Comparison of ENCODE assay signal across 29 cellular contexts in the genomic region with DNA sequence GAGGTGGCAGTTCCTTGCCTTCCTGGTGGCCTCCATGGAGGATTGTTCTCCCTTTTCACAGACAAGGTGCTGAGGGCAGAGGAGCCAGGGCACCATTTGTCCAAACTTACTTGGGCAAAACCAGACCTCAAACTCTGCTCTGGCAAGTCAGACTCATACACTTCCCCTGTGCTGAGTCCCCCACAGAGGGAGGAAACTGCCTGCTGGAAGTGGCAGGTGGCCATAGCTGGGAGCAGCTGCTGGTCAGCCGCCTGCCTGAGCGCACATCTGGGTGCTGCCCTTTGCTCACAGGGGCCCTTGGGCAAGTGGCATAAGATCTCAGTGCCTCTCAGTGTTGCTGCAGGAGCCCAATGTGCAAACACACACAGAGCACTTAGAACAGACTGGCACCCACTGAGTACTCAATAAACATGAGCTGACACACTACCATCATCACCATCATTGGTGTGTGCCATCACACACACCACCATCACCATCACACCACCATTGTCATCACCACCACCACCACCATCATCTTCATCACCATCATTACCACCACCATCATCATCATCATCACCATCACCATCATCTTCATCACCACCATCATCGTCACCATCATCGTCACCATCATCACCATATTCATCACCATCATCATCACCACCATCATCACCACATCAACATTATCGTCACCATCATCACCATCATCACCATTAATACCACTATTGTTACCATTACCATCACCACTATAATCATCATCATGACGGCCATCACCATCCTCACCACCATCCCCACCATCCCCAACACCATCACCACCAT. TPM values are rescaled to one million over a fixed set of nuclear protein-coding genes. Genes with fewer than 3 reads are reported as not detected.
DNase-seq lines count a peak whose midpoint lies in the region; ATAC-seq and TF ChIP-seq lines count a peak whose summit lies in the region.
"Had no signal": no experiment of that assay in that cellular context is flagged by ENCODE, and none has a peak within 500 bp of the region (broad histone marks: within the 10 kb centered on the region; RNA-seq: fewer than 3 reads in every experiment).

No MANE protein-coding gene starts in this region.

- peaks cover 6% of the 10 kb centered on the region for H3K9me3 Mint-ChIP-seq in glutamatergic neuron (ENCODE audit: unreplicated experiment)
- H3K9me3 Mint-ChIP-seq in activated CD8-positive, alpha-beta memory T cell treated with anti-CD3 and anti-CD28 coated beads, Interleukin-2, amount 10 ng/mL, durations not matched to agents 7 days and 5 days (ENCODE audit: low read depth), result no peaks in the 10 kb centered on the region
- H3K9me3 Mint-ChIP-seq: activated naive CD4-positive, alpha-beta T cell treated with anti-CD3 and anti-CD28 coated beads, Interleukin-2, amount 50 U/mL, for 72 hours; activated T-helper 17 cell treated with anti-CD3 and anti-CD28 coated beads, Interleukin-2, amount 50 U/mL, for 72 hours; CD4-positive, alpha-beta memory T cell had no signal

- H3K27ac ChIP-seq in BLaER1, result peak overlapping the region; percentile 27; the same call in 1 of the 2 replicates
- H3K27ac ChIP-seq: heart right ventricle, neutrophil, PC-9, prostate gland, uterus had no signal

- H3K36me3 ChIP-seq in BLaER1, result no peaks in the 10 kb centered on the region
- H3K36me3 ChIP-seq: heart right ventricle, neutrophil, prostate gland, uterus had no signal

- H3K27ac Mint-ChIP-seq in glutamatergic neuron (ENCODE audit: unreplicated experiment), result no peak overlapping the region
- no peak overlapping the region for H3K27ac Mint-ChIP-seq in activated CD8-positive, alpha-beta memory T cell treated with anti-CD3 and anti-CD28 coated beads, Interleukin-2, amount 10 ng/mL, durations not matched to agents 7 days and 5 days
- H3K27ac Mint-ChIP-seq: activated naive CD4-positive, alpha-beta T cell treated with anti-CD3 and anti-CD28 coated beads, Interleukin-2, amount 50 U/mL, for 72 hours had no signal

- no peak for TF ChIP-seq CTCF in glutamatergic neuron (IDR thresholded peaks at IDR 0.05; ENCODE audit: partially characterized antibody, unreplicated experiment)

- H3K4me3 ChIP-seq in BLaER1, result no peak overlapping the region
- H3K4me3 ChIP-seq: heart right ventricle, PC-9, prostate gland, uterus had no signal

- peaks cover 5% of the 10 kb centered on the region for H3K36me3 Mint-ChIP-seq in glutamatergic neuron (ENCODE audit: unreplicated experiment)
- no peaks in the 10 kb centered on the region for H3K36me3 Mint-ChIP-seq in activated CD8-positive, alpha-beta memory T cell treated with anti-CD3 and anti-CD28 coated beads, Interleukin-2, amount 10 ng/mL, durations not matched to agents 7 days and 5 days
- H3K36me3 Mint-ChIP-seq: activated naive CD4-positive, alpha-beta T cell treated with anti-CD3 and anti-CD28 coated beads, Interleukin-2, amount 50 U/mL, for 72 hours had no signal

- H3K9me3 ChIP-seq in BLaER1, result no peaks in the 10 kb centered on the region
- H3K9me3 ChIP-seq: heart right ventricle, neutrophil, prostate gland, uterus had no signal

- peaks cover 64% of the 10 kb centered on the region for H3K4me1 ChIP-seq in BLaER1
- H3K4me1 ChIP-seq: prostate gland, uterus had no signal

- H3K9ac ChIP-seq in BLaER1, result no peak overlapping the region

- peaks cover 95% of the 10 kb centered on the region for H4K20me1 ChIP-seq in BLaER1

- no peak overlapping the region for H3K4me3 Mint-ChIP-seq in glutamatergic neuron (ENCODE audit: unreplicated experiment)
- no peak overlapping the region for H3K4me3 Mint-ChIP-seq in activated CD8-positive, alpha-beta memory T cell treated with anti-CD3 and anti-CD28 coated beads, Interleukin-2, amount 10 ng/mL, durations not matched to agents 7 days and 5 days
- H3K4me3 Mint-ChIP-seq: activated T-helper 17 cell treated with anti-CD3 and anti-CD28 coated beads, Interleukin-2, amount 50 U/mL, for 72 hours; CD4-positive, alpha-beta memory T cell had no signal

- H3K4me1 Mint-ChIP-seq in glutamatergic neuron (ENCODE audit: low read depth, unreplicated experiment), result peaks cover 9% of the 10 kb centered on the region
- H3K4me1 Mint-ChIP-seq in activated CD8-positive, alpha-beta memory T cell treated with anti-CD3 and anti-CD28 coated beads, Interleukin-2, amount 10 ng/mL, durations not matched to agents 7 days and 5 days, result peaks cover 4% of the 10 kb centered on the region

- DNase-seq in Ammon's horn (ENCODE audit: low spot score), result peak; percentile 48
- DNase-seq in NCI-H69 (lab: John Stamatoyannopoulos, UW), result peak; percentile 73
- peak; percentile 59 for DNase-seq in glutamatergic neuron
- DNase-seq in activated CD8-positive, alpha-beta memory T cell treated with anti-CD3 and anti-CD28 coated beads, Interleukin-2, amount 10 ng/mL, durations not matched to agents 7 days and 5 days, result no peak
- no peak for DNase-seq in retina
- DNase-seq in NCI-H128 (lab: John Stamatoyannopoulos, UW; ENCODE audit: unreplicated experiment), result no peak
- DNase-seq: activated CD4-positive, alpha-beta T cell treated with anti-CD3 and anti-CD28 coated beads, Interleukin-2, amount 50 U/mL, for 4 hours; activated CD4-positive, CD25-positive, alpha-beta regulatory T cell; activated CD8-positive, alpha-beta memory T cell treated with anti-CD3 and anti-CD28 coated beads, Interleukin-2, amount 50 U/mL, for 48 hours; CD4-positive, alpha-beta memory T cell; foreskin fibroblast; heart right ventricle; Karpas-422; left colon; mammary epithelial cell; NCI-H187; NCI-H2171; PC-9; SIG-M5; stimulated activated naive CD4-positive, alpha-beta T cell; SW 1271; T-helper 9 cell; uterus had no signal

- no peak for ATAC-seq in activated CD8-positive, alpha-beta memory T cell treated with anti-CD3 and anti-CD28 coated beads, Interleukin-2, amount 10 ng/mL, durations not matched to agents 7 days and 5 days
- ATAC-seq: activated T-helper 17 cell treated with anti-CD3 and anti-CD28 coated beads, Interleukin-2, amount 50 U/mL, for 72 hours; esophagus mucosa; heart right ventricle; left colon had no signal

- H3K4me2 ChIP-seq in BLaER1, result peak overlapping the region; percentile 16
- H3K4me2 ChIP-seq: PC-9 had no signal

- peaks cover 12% of the 10 kb centered on the region for H3K27me3 Mint-ChIP-seq in glutamatergic neuron (ENCODE audit: unreplicated experiment)
- H3K27me3 Mint-ChIP-seq in activated CD8-positive, alpha-beta memory T cell treated with anti-CD3 and anti-CD28 coated beads, Interleukin-2, amount 10 ng/mL, durations not matched to agents 7 days and 5 days, result no peaks in the 10 kb centered on the region
- H3K27me3 Mint-ChIP-seq: activated T-helper 17 cell treated with anti-CD3 and anti-CD28 coated beads, Interleukin-2, amount 50 U/mL, for 72 hours; CD4-positive, alpha-beta memory T cell had no signal

- H3K27me3 ChIP-seq in BLaER1, result no peaks in the 10 kb centered on the region
- H3K27me3 ChIP-seq: heart right ventricle, uterus had no signal

- CTCF ChIA-PET in activated CD8-positive, alpha-beta memory T cell treated with anti-CD3 and anti-CD28 coated beads, Interleukin-2, amount 10 ng/mL, durations not matched to agents 7 days and 5 days (lab: Charles Lee), result no interaction called here

RNA-seq across cellular contexts. Expression of a gene that starts 17.6 kb away (rescaled TPM):
- total RNA-seq in glutamatergic neuron (ENCODE audit: unreplicated experiment), result 106 TPM
- 10 to 100 TPM; 15.2 to 18.3 TPM for total RNA-seq in activated CD8-positive, alpha-beta memory T cell treated with anti-CD3 and anti-CD28 coated beads, Interleukin-2, amount 10 ng/mL, durations not matched to agents 7 days and 5 days

Comparison
In these comparisons a context has a peak if more than half of its experiments do, and no peak if none do; other contexts are left out.
1. DNase-seq: peak in Ammon's horn (single experiment), NCI-H69 (single experiment) and glutamatergic neuron (single experiment); none in activated CD8-positive, alpha-beta memory T cell treated with anti-CD3 and anti-CD28 coated beads, Interleukin-2, amount 10 ng/mL, durations not matched to agents 7 days and 5 days (single experiment), retina (single experiment) and NCI-H128 (single experiment).